ENCODE assay signal across 1 cellular context in the genomic region with DNA sequence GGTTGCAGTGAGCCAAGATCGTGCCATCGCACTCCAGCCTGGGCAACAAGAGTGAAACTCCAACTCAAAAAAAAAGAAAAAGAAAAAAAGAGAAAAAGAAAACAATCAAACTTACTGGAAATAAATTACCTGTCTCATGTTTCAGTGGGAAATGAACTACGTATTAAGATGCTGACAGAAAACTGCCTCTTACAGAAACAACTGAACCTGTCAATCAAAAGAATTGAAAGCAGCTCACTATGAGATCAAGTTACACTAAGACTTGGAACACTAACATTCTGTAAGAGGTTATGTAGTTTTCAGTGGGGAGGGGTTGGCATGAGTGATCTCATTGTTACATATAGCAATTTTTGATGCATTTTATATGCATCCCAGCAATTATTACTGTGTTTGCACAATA.
TF ChIP-seq lines count a peak whose summit lies in the region.

No MANE protein-coding gene starts in this region.

TF ChIP-seq in K562, 482 proteins besides CTCF, POLR2A, EP300 and RAD21:
- TF ChIP-seq, protein P1, sequence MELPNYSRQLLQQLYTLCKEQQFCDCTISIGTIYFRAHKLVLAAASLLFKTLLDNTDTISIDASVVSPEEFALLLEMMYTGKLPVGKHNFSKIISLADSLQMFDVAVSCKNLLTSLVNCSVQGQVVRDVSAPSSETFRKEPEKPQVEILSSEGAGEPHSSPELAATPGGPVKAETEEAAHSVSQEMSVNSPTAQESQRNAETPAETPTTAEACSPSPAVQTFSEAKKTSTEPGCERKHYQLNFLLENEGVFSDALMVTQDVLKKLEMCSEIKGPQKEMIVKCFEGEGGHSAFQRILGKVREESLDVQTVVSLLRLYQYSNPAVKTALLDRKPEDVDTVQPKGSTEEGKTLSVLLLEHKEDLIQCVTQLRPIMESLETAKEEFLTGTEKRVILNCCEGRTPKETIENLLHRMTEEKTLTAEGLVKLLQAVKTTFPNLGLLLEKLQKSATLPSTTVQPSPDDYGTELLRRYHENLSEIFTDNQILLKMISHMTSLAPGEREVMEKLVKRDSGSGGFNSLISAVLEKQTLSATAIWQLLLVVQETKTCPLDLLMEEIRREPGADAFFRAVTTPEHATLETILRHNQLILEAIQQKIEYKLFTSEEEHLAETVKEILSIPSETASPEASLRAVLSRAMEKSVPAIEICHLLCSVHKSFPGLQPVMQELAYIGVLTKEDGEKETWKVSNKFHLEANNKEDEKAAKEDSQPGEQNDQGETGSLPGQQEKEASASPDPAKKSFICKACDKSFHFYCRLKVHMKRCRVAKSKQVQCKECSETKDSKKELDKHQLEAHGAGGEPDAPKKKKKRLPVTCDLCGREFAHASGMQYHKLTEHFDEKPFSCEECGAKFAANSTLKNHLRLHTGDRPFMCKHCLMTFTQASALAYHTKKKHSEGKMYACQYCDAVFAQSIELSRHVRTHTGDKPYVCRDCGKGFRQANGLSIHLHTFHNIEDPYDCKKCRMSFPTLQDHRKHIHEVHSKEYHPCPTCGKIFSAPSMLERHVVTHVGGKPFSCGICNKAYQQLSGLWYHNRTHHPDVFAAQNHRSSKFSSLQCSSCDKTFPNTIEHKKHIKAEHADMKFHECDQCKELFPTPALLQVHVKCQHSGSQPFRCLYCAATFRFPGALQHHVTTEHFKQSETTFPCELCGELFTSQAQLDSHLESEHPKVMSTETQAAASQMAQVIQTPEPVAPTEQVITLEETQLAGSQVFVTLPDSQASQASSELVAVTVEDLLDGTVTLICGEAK (IDR thresholded peaks at IDR 0.05), result no peak
- TF ChIP-seq, protein P1 (CRISPR knock-in tag; IDR thresholded peaks at IDR 0.05), result no peak
- TF ChIP-seq ZFP36 (IDR thresholded peaks at IDR 0.05; ENCODE audit: low read depth, low read length, partially characterized antibody) (no peak), MEIS2 (IDR thresholded peaks at IDR 0.05; ENCODE audit: partially characterized antibody) (peak; percentile 74), ZBTB7A (IDR thresholded peaks at IDR 0.05; ENCODE audit: borderline replicate concordance, control insufficient read depth, low read depth, low read length) (no peak), ZNF146 (CRISPR knock-in tag; IDR thresholded peaks at IDR 0.05; ENCODE audit: unreplicated experiment) (no peak), IRF2 (CRISPR knock-in tag; IDR thresholded peaks at IDR 0.05) (no peak), ADNP (tag; IDR thresholded peaks at IDR 0.05) (no peak)
- TF ChIP-seq, protein P2, sequence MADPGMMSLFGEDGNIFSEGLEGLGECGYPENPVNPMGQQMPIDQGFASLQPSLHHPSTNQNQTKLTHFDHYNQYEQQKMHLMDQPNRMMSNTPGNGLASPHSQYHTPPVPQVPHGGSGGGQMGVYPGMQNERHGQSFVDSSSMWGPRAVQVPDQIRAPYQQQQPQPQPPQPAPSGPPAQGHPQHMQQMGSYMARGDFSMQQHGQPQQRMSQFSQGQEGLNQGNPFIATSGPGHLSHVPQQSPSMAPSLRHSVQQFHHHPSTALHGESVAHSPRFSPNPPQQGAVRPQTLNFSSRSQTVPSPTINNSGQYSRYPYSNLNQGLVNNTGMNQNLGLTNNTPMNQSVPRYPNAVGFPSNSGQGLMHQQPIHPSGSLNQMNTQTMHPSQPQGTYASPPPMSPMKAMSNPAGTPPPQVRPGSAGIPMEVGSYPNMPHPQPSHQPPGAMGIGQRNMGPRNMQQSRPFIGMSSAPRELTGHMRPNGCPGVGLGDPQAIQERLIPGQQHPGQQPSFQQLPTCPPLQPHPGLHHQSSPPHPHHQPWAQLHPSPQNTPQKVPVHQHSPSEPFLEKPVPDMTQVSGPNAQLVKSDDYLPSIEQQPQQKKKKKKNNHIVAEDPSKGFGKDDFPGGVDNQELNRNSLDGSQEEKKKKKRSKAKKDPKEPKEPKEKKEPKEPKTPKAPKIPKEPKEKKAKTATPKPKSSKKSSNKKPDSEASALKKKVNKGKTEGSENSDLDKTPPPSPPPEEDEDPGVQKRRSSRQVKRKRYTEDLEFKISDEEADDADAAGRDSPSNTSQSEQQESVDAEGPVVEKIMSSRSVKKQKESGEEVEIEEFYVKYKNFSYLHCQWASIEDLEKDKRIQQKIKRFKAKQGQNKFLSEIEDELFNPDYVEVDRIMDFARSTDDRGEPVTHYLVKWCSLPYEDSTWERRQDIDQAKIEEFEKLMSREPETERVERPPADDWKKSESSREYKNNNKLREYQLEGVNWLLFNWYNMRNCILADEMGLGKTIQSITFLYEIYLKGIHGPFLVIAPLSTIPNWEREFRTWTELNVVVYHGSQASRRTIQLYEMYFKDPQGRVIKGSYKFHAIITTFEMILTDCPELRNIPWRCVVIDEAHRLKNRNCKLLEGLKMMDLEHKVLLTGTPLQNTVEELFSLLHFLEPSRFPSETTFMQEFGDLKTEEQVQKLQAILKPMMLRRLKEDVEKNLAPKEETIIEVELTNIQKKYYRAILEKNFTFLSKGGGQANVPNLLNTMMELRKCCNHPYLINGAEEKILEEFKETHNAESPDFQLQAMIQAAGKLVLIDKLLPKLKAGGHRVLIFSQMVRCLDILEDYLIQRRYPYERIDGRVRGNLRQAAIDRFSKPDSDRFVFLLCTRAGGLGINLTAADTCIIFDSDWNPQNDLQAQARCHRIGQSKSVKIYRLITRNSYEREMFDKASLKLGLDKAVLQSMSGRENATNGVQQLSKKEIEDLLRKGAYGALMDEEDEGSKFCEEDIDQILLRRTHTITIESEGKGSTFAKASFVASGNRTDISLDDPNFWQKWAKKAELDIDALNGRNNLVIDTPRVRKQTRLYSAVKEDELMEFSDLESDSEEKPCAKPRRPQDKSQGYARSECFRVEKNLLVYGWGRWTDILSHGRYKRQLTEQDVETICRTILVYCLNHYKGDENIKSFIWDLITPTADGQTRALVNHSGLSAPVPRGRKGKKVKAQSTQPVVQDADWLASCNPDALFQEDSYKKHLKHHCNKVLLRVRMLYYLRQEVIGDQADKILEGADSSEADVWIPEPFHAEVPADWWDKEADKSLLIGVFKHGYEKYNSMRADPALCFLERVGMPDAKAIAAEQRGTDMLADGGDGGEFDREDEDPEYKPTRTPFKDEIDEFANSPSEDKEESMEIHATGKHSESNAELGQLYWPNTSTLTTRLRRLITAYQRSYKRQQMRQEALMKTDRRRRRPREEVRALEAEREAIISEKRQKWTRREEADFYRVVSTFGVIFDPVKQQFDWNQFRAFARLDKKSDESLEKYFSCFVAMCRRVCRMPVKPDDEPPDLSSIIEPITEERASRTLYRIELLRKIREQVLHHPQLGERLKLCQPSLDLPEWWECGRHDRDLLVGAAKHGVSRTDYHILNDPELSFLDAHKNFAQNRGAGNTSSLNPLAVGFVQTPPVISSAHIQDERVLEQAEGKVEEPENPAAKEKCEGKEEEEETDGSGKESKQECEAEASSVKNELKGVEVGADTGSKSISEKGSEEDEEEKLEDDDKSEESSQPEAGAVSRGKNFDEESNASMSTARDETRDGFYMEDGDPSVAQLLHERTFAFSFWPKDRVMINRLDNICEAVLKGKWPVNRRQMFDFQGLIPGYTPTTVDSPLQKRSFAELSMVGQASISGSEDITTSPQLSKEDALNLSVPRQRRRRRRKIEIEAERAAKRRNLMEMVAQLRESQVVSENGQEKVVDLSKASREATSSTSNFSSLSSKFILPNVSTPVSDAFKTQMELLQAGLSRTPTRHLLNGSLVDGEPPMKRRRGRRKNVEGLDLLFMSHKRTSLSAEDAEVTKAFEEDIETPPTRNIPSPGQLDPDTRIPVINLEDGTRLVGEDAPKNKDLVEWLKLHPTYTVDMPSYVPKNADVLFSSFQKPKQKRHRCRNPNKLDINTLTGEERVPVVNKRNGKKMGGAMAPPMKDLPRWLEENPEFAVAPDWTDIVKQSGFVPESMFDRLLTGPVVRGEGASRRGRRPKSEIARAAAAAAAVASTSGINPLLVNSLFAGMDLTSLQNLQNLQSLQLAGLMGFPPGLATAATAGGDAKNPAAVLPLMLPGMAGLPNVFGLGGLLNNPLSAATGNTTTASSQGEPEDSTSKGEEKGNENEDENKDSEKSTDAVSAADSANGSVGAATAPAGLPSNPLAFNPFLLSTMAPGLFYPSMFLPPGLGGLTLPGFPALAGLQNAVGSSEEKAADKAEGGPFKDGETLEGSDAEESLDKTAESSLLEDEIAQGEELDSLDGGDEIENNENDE (IDR thresholded peaks at IDR 0.05; ENCODE audit: low read depth, low read length), result no peak
- TF ChIP-seq, protein P3, sequence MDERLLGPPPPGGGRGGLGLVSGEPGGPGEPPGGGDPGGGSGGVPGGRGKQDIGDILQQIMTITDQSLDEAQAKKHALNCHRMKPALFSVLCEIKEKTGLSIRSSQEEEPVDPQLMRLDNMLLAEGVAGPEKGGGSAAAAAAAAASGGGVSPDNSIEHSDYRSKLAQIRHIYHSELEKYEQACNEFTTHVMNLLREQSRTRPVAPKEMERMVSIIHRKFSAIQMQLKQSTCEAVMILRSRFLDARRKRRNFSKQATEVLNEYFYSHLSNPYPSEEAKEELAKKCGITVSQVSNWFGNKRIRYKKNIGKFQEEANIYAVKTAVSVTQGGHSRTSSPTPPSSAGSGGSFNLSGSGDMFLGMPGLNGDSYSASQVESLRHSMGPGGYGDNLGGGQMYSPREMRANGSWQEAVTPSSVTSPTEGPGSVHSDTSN (CRISPR knock-in tag; IDR thresholded peaks at IDR 0.05; ENCODE audit: low read depth), result no peak
- TF ChIP-seq, protein P3 (tag; conservative IDR thresholded peaks at IDR 0.05; ENCODE audit: low read depth), result peak; percentile 84
- TF ChIP-seq, protein P4, sequence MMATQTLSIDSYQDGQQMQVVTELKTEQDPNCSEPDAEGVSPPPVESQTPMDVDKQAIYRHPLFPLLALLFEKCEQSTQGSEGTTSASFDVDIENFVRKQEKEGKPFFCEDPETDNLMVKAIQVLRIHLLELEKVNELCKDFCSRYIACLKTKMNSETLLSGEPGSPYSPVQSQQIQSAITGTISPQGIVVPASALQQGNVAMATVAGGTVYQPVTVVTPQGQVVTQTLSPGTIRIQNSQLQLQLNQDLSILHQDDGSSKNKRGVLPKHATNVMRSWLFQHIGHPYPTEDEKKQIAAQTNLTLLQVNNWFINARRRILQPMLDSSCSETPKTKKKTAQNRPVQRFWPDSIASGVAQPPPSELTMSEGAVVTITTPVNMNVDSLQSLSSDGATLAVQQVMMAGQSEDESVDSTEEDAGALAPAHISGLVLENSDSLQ (IDR thresholded peaks at IDR 0.05), result peak; percentile 94
- TF ChIP-seq, protein P5, sequence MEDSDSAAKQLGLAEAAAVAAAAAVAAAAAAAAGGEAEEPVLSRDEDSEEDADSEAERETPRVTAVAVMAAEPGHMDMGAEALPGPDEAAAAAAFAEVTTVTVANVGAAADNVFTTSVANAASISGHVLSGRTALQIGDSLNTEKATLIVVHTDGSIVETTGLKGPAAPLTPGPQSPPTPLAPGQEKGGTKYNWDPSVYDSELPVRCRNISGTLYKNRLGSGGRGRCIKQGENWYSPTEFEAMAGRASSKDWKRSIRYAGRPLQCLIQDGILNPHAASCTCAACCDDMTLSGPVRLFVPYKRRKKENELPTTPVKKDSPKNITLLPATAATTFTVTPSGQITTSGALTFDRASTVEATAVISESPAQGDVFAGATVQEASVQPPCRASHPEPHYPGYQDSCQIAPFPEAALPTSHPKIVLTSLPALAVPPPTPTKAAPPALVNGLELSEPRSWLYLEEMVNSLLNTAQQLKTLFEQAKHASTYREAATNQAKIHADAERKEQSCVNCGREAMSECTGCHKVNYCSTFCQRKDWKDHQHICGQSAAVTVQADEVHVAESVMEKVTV (CRISPR knock-in tag; IDR thresholded peaks at IDR 0.05), result no peak
